Comparison of ENCODE assay signal across 28 cellular contexts in the genomic region with DNA sequence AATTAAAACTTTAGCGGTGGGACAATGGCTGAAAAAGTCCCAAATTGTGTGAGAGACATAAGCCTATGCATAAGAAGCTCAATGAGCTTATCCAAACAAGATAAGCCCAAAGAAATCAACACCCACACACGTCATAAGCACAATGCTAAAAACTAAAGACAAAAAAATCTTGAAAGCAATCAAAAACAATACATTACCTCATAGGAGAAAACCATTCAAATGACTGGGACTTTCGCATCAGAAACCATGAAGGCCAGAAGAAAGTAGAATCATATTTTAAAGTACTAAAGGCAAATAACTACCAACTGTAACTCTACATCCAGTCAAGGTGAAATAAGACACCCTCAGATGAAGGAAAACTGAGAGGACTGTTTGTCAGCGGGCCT.
"Had no signal": no experiment of that assay in that cellular context is flagged by ENCODE, and none has a peak within 500 bp of the region (broad histone marks: within the 10 kb centered on the region; RNA-seq: fewer than 3 reads in every experiment).

No MANE protein-coding gene starts in this region.

- H3K9ac ChIP-seq: SK-N-SH had no signal

- H3K27ac Mint-ChIP-seq: activated CD4-positive, alpha-beta memory T cell treated with anti-CD3 and anti-CD28 coated beads for 36 hours; activated CD4-positive, alpha-beta T cell treated with anti-CD3 and anti-CD28 coated beads, Interleukin-2, amount 10 ng/mL, durations not matched to agents 7 days and 5 days; activated naive CD8-positive, alpha-beta T cell treated with anti-CD3 and anti-CD28 coated beads, Interleukin-2, amount 10 ng/mL, durations not matched to agents 7 days and 5 days; activated T-helper 17 cell treated with anti-CD3 and anti-CD28 coated beads, Interleukin-2, amount 50 U/mL, for 72 hours had no signal

- H3K27me3 Mint-ChIP-seq: activated CD4-positive, alpha-beta memory T cell treated with anti-CD3 and anti-CD28 coated beads for 36 hours; activated CD4-positive, alpha-beta T cell treated with anti-CD3 and anti-CD28 coated beads, Interleukin-2, amount 10 ng/mL, durations not matched to agents 7 days and 5 days; activated T-helper 17 cell treated with anti-CD3 and anti-CD28 coated beads, Interleukin-2, amount 50 U/mL, for 72 hours had no signal

- H3K9me3 Mint-ChIP-seq: activated CD4-positive, alpha-beta memory T cell treated with anti-CD3 and anti-CD28 coated beads for 36 hours; activated CD4-positive, alpha-beta T cell treated with anti-CD3 and anti-CD28 coated beads, Interleukin-2, amount 10 ng/mL, durations not matched to agents 7 days and 5 days; activated naive CD4-positive, alpha-beta T cell treated with anti-CD3 and anti-CD28 coated beads for 36 hours; activated naive CD8-positive, alpha-beta T cell treated with anti-CD3 and anti-CD28 coated beads, Interleukin-2, amount 10 ng/mL, durations not matched to agents 7 days and 5 days; activated T-helper 17 cell treated with anti-CD3 and anti-CD28 coated beads, Interleukin-2, amount 50 U/mL, for 72 hours had no signal

- H3K4me1 Mint-ChIP-seq: activated CD4-positive, alpha-beta T cell treated with anti-CD3 and anti-CD28 coated beads, Interleukin-2, amount 10 ng/mL, durations not matched to agents 7 days and 5 days; activated naive CD8-positive, alpha-beta T cell treated with anti-CD3 and anti-CD28 coated beads, Interleukin-2, amount 10 ng/mL, durations not matched to agents 7 days and 5 days had no signal

- H3K4me3 Mint-ChIP-seq: activated CD4-positive, alpha-beta memory T cell treated with anti-CD3 and anti-CD28 coated beads for 36 hours; activated CD4-positive, alpha-beta T cell treated with anti-CD3 and anti-CD28 coated beads, Interleukin-2, amount 10 ng/mL, durations not matched to agents 7 days and 5 days; activated naive CD4-positive, alpha-beta T cell treated with anti-CD3 and anti-CD28 coated beads for 36 hours; activated naive CD8-positive, alpha-beta T cell treated with anti-CD3 and anti-CD28 coated beads, Interleukin-2, amount 10 ng/mL, durations not matched to agents 7 days and 5 days; activated T-helper 17 cell treated with anti-CD3 and anti-CD28 coated beads, Interleukin-2, amount 50 U/mL, for 72 hours had no signal

- ATAC-seq: body of pancreas, K562, Right ventricle myocardium inferior had no signal

- H3K4me1 ChIP-seq: body of pancreas had no signal

- H3K27ac ChIP-seq: body of pancreas, VCaP had no signal

- H3K4me3 ChIP-seq: body of pancreas, K562 had no signal

- H3K9me3 ChIP-seq: body of pancreas, SK-N-SH had no signal

- H3K27me3 ChIP-seq: body of pancreas had no signal

- DNase-seq: activated CD4-positive, alpha-beta memory T cell treated with anti-CD3 and anti-CD28 coated beads for 36 hours; activated CD4-positive, alpha-beta T cell treated with anti-CD3 and anti-CD28 coated beads, Interleukin-2, amount 10 ng/mL, durations not matched to agents 7 days and 5 days; activated CD4-positive, CD25-positive, alpha-beta regulatory T cell; activated CD8-positive, alpha-beta memory T cell treated with anti-CD3 and anti-CD28 coated beads for 24 hours; activated gamma-delta T cell; activated naive CD4-positive, alpha-beta T cell treated with anti-CD3 and anti-CD28 coated beads for 36 hours; activated naive CD8-positive, alpha-beta T cell treated with anti-CD3 and anti-CD28 coated beads, Interleukin-2, amount 10 ng/mL, durations not matched to agents 7 days and 5 days; activated T-cell treated with anti-CD3 and anti-CD28 coated beads for 4 hours; activated T-cell treated with anti-CD3 and anti-CD28 coated beads, Interleukin-2, amount 50 U/mL, for 48 hours; body of pancreas; central memory CD4-positive, alpha-beta T cell; Kasumi-1; NCI-H1105 treated with DMSO at 0.1 percent for 48 hours; NCI-H1436 treated with DMSO at 0.1 percent for 48 hours; NCI-H187 treated with DMSO at 0.1 percent for 48 hours; NCI-H2081 treated with DMSO at 0.1 percent for 48 hours; NCI-H2171; NCI-H2227 treated with DMSO at 0.1 percent for 48 hours; NCI-H446 treated with DMSO at 0.1 percent for 48 hours; NCI-H524 treated with DMSO at 0.1 percent for 48 hours; NCI-H748 treated with DMSO at 0.1 percent for 48 hours; RPMI8226; SK-N-SH; T-helper 1 cell had no signal
